ENCODE assay signal across 1 cellular context in genomic region chr2:10119601-10120157, GRCh38.
TF ChIP-seq lines count a peak whose summit lies in the region.

No MANE protein-coding gene starts in this region.

TF ChIP-seq in K562, 482 proteins besides CTCF, POLR2A, EP300 and RAD21 (continued from another document and continues in another):
- TF ChIP-seq ZBTB26 (CRISPR knock-in tag; IDR thresholded peaks at IDR 0.05) (peak; percentile 29; the same call in 1 of the 2 replicates), HNRNPL (IDR thresholded peaks at IDR 0.05; ENCODE audit: low read depth, low read length) (no peak), ZNF449 (CRISPR knock-in tag; IDR thresholded peaks at IDR 0.05) (no peak), KLF10 (CRISPR knock-in tag; IDR thresholded peaks at IDR 0.05) (no peak), NFIC (IDR thresholded peaks at IDR 0.05) (no peak), BCOR (IDR thresholded peaks at IDR 0.05) (peak; percentile 97), AFF4 (CRISPR knock-in tag; IDR thresholded peaks at IDR 0.05) (no peak), SMAD2 (IDR thresholded peaks at IDR 0.05; ENCODE audit: low read depth, low read length) (no peak), HDAC6 (IDR thresholded peaks at IDR 0.05; ENCODE audit: low read depth, low read length) (no peak), BCL6 (CRISPR knock-in tag; IDR thresholded peaks at IDR 0.05) (no peak), MXD1 (CRISPR knock-in tag; IDR thresholded peaks at IDR 0.05; ENCODE audit: borderline replicate concordance, poor library complexity, severe bottlenecking) (no peak), ZNF609 (CRISPR knock-in tag; IDR thresholded peaks at IDR 0.05; ENCODE audit: borderline replicate concordance) (no peak), TRIM25 (IDR thresholded peaks at IDR 0.05; ENCODE audit: borderline replicate concordance) (no peak), ZNF384 (IDR thresholded peaks at IDR 0.05; ENCODE audit: low read depth, low read length) (no peak), MAZ (CRISPR knock-in tag; conservative IDR thresholded peaks at IDR 0.05 in 1 of 2, IDR thresholded peaks at IDR 0.05 in 1 of 2) (no peak), ZNF717 (CRISPR knock-in tag; IDR thresholded peaks at IDR 0.05) (no peak), DPF2 (IDR thresholded peaks at IDR 0.05) (0 out of 2 replicates have a peak, but pooled peaks have one; percentile 18), NR3C1 (CRISPR knock-in tag; IDR thresholded peaks at IDR 0.05) (no peak), RBM25 (IDR thresholded peaks at IDR 0.05; ENCODE audit: low read depth, low read length, severe bottlenecking) (peak; percentile 73), HMBOX1 (IDR thresholded peaks at IDR 0.05) (no peak), HMG20B (CRISPR knock-in tag; IDR thresholded peaks at IDR 0.05) (no peak), TCFL5 (CRISPR knock-in tag; conservative IDR thresholded peaks at IDR 0.05) (no peak), CREB3L1 (IDR thresholded peaks at IDR 0.05; ENCODE audit: borderline replicate concordance, low read depth) (no peak), SMARCA5 (IDR thresholded peaks at IDR 0.05) (peak; percentile 98), ZNF134 (CRISPR knock-in tag; conservative IDR thresholded peaks at IDR 0.05) (0 out of 2 replicates have a peak, but pooled peaks have one; percentile 42), HMG20A (CRISPR knock-in tag; conservative IDR thresholded peaks at IDR 0.05) (no peak), KLF16 (IDR thresholded peaks at IDR 0.05) (no peak), PTBP1 (IDR thresholded peaks at IDR 0.05; ENCODE audit: low read depth, low read length) (0 out of 2 replicates have a peak, but pooled peaks have one; percentile 42), SREBF1 (IDR thresholded peaks at IDR 0.05; ENCODE audit: borderline replicate concordance, low read depth, low read length) (no peak), TCF3 (CRISPR knock-in tag; IDR thresholded peaks at IDR 0.05) (no peak), PATZ1 (CRISPR knock-in tag; IDR thresholded peaks at IDR 0.05; ENCODE audit: borderline replicate concordance) (no peak), HCFC1 (IDR thresholded peaks at IDR 0.05; ENCODE audit: low read depth, low read length) (no peak), PTRF (tag; IDR thresholded peaks at IDR 0.05) (no peak), ZBTB2 (IDR thresholded peaks at IDR 0.05) (no peak), HDGF (IDR thresholded peaks at IDR 0.05) (0 out of 2 replicates have a peak, but pooled peaks have one; percentile 68), ZBTB5 (IDR thresholded peaks at IDR 0.05) (no peak), GABPA (tag; conservative IDR thresholded peaks at IDR 0.05; ENCODE audit: low read depth) (no peak), ZNF583 (CRISPR knock-in tag; IDR thresholded peaks at IDR 0.05) (no peak), MCM2 (IDR thresholded peaks at IDR 0.05; ENCODE audit: low read depth) (no peak)
